Comparison of ENCODE assay signal across 8 cellular contexts in genomic region chr5:143001764-143002351, GRCh38.
DNase-seq lines count a peak whose midpoint lies in the region; ATAC-seq lines count a peak whose summit lies in the region.

No MANE protein-coding gene starts in this region.

- H3K4me1 Mint-ChIP-seq in activated naive CD4-positive, alpha-beta T cell treated with anti-CD3 and anti-CD28 coated beads for 36 hours (ENCODE audit: low read depth): peaks cover 47% of the 10 kb centered on the region
- H3K4me1 Mint-ChIP-seq in immature natural killer cell: peaks cover 96 to 100% of the 10 kb centered on the region in 2 donors

- H3K4me3 Mint-ChIP-seq in activated naive CD4-positive, alpha-beta T cell treated with anti-CD3 and anti-CD28 coated beads for 36 hours: peak overlapping the region; percentile 28
- peak overlapping the region; percentile 65 to 75 (median 72) for H3K4me3 Mint-ChIP-seq in immature natural killer cell

- H3K27ac Mint-ChIP-seq in activated naive CD4-positive, alpha-beta T cell treated with anti-CD3 and anti-CD28 coated beads for 36 hours: peak overlapping the region; percentile 92
- peak overlapping the region; percentile 94 to 100 (median 98) for H3K27ac Mint-ChIP-seq in immature natural killer cell

- ATAC-seq in aorta (ENCODE audit: low FRiP score) (peak; percentile 42), GM19324 (IDR thresholded peaks at IDR 0.05; ENCODE audit: low FRiP score, unreplicated experiment) (no peak)

- CTCF ChIA-PET in activated naive CD4-positive, alpha-beta T cell treated with anti-CD3 and anti-CD28 coated beads for 36 hours (lab: Charles Lee): interaction anchor here (0.6 to 2.6 kb wide), 16 partner anchors 11 to 1169 kb away, joined by 3 to 14 read pairs (median 4); partner anchors contain the start of genes KCTD16, NR3C1 and YIPF5

- no peak overlapping the region for H3K4me3 ChIP-seq in aorta (ENCODE audit: low read length in 2 of 2)

- H3K27me3 ChIP-seq in aorta (ENCODE audit: control insufficient read depth in 1 of 2, insufficient read depth in 2 of 2, low read length in 1 of 2): no peaks in the 10 kb centered on the region

- H3K4me1 ChIP-seq in aorta (ENCODE audit: control insufficient read depth in 1 of 2, insufficient read depth in 2 of 2, low read length in 2 of 2): peaks cover 0 to 6% of the 10 kb centered on the region in 2 donors

- H3K36me3 ChIP-seq in aorta (ENCODE audit: control insufficient read depth in 1 of 2, insufficient read depth in 2 of 2, low read length in 1 of 2): no peaks in the 10 kb centered on the region

- intact Hi-C loops in activated naive CD4-positive, alpha-beta T cell treated with anti-CD3 and anti-CD28 coated beads for 36 hours (cut with micrococcal nuclease): loop anchor here (1.0 to 5.0 kb wide), 4 partner anchors 54 to 967 kb away; no protein-coding TSS in a partner anchor
- intact Hi-C loops in aorta (cut with DNase I): loop anchor here in 1 of 2 donors (10.0 kb wide), 1 partner anchor 823 kb away; no protein-coding TSS in a partner anchor

- peak overlapping the region in 1 of 2 donors; percentile 44 for H3K27ac ChIP-seq in aorta (ENCODE audit: low read depth in 1 of 2, low read length in 2 of 2)

- peak; percentile 24 to 37 for DNase-seq in stimulated activated CD4-positive, alpha-beta T cell treated with anti-CD3 and anti-CD28 coated beads, Interleukin-2, amount 100 ng/mL, for 24 hours
- DNase-seq in stimulated activated CD4-positive, alpha-beta T cell treated with anti-CD3 and anti-CD28 coated beads, Interleukin-12 subunit alpha, Interleukin-12 subunit beta, amount 100 ng/mL, for 4 hours: no peak
- DNase-seq in activated naive CD4-positive, alpha-beta T cell treated with anti-CD3 and anti-CD28 coated beads for 36 hours: peak; percentile 49
- DNase-seq in immature natural killer cell (no peak), aorta (peak in 1 of 2 donors; percentile 68), NCI-H1694 treated with DMSO at 0.1 percent for 48 hours (lab: John Stamatoyannopoulos, UW) (no peak)
- DNase-seq in effector CD8-positive, alpha-beta T cell (lab: John Stamatoyannopoulos, UW): no peak

- H3K9me3 Mint-ChIP-seq in activated naive CD4-positive, alpha-beta T cell treated with anti-CD3 and anti-CD28 coated beads for 36 hours: peaks cover 3% of the 10 kb centered on the region
- H3K9me3 Mint-ChIP-seq in immature natural killer cell: no peaks in the 10 kb centered on the region

- 8% methylated on average over 8 of the region's 8 CpGs for whole genome bisulfite sequencing in aorta, 2 donors

- no peaks in the 10 kb centered on the region for H3K27me3 Mint-ChIP-seq in activated naive CD4-positive, alpha-beta T cell treated with anti-CD3 and anti-CD28 coated beads for 36 hours (ENCODE audit: low read depth)
- peaks cover 9 to 33% (median 20%) of the 10 kb centered on the region in 3 donors for H3K27me3 Mint-ChIP-seq in immature natural killer cell (ENCODE audit: low read depth in 3 of 3)

- H3K9me3 ChIP-seq in aorta (ENCODE audit: control insufficient read depth, low read length): no peaks in the 10 kb centered on the region

- H3K36me3 Mint-ChIP-seq in activated naive CD4-positive, alpha-beta T cell treated with anti-CD3 and anti-CD28 coated beads for 36 hours (ENCODE audit: low read depth): peaks cover 3% of the 10 kb centered on the region
- peaks cover 0 to 5% (median 5%) of the 10 kb centered on the region in 3 donors for H3K36me3 Mint-ChIP-seq in immature natural killer cell

Comparison
In these comparisons a context has a peak if more than half of its experiments do, and no peak if none do; other contexts are left out.
1. DNase-seq: peak in stimulated activated CD4-positive, alpha-beta T cell treated with anti-CD3 and anti-CD28 coated beads, Interleukin-2, amount 100 ng/mL, for 24 hours (2 of 2) and activated naive CD4-positive, alpha-beta T cell treated with anti-CD3 and anti-CD28 coated beads for 36 hours (single experiment); none in stimulated activated CD4-positive, alpha-beta T cell treated with anti-CD3 and anti-CD28 coated beads, Interleukin-12 subunit alpha, Interleukin-12 subunit beta, amount 100 ng/mL, for 4 hours (single experiment), immature natural killer cell (0 of 3), NCI-H1694 treated with DMSO at 0.1 percent for 48 hours (single experiment) and effector CD8-positive, alpha-beta T cell (single experiment).